In the genomic region with DNA sequence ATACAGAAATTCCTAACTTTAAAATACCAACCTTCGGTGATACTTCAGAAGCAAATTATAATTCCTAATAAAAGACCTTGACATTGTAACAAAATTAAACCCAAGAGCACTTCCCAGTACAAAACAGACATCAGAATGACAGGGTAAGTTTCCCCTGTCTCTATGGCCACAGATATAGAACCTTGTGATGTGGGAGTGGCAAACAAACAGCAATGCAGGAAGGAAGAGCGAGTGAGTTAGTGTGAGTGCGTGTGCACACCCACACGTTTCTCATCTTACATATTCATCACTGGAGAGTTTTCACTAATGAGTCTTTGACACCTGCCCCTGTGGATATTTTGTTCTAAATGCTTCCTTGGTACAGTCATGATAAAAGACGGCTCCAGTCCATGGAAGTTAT, we compare ENCODE assay signal across 21 cellular contexts.
A peak's percentile ranks its signal among the peaks of the same experiment; 100 is the strongest.
DNase-seq lines count a peak whose midpoint lies in the region; ATAC-seq and TF ChIP-seq lines count a peak whose summit lies in the region.
"Had no signal": no experiment of that assay in that cellular context is flagged by ENCODE, and none has a peak within 500 bp of the region (broad histone marks: within the 10 kb centered on the region; RNA-seq: fewer than 3 reads in every experiment).

No MANE protein-coding gene starts in this region.

- intact Hi-C loops in activated CD4-positive, alpha-beta T cell treated with anti-CD3 and anti-CD28 coated beads for 36 hours (cut with DNase I, micrococcal nuclease) = no loop called here
- intact Hi-C loops in heart right ventricle (cut with DNase I) = loop anchor here in 2 of 10 donors (5.0 to 10.0 kb wide), 2 partner anchors 51 to 213 kb away; no protein-coding TSS in a partner anchor

- peaks cover 0 to 23% (median 8%) of the 10 kb centered on the region in 9 donors for H3K4me1 ChIP-seq in heart right ventricle

- CTCF ChIA-PET in activated CD4-positive, alpha-beta T cell treated with anti-CD3 and anti-CD28 coated beads for 36 hours (lab: Charles Lee) = no interaction called here

- peaks cover 6% of the 10 kb centered on the region for H3K4me1 Mint-ChIP-seq in activated CD4-positive, alpha-beta T cell treated with anti-CD3 and anti-CD28 coated beads for 36 hours
- H3K4me1 Mint-ChIP-seq: B cell had no signal

- no peaks in the 10 kb centered on the region for H3K9me3 ChIP-seq in heart right ventricle
- H3K9me3 ChIP-seq: MG63, SK-N-SH had no signal

- no peaks in the 10 kb centered on the region for H3K27me3 ChIP-seq in heart right ventricle
- H3K27me3 ChIP-seq: MG63 had no signal

- POLR2A ChIA-PET in activated CD4-positive, alpha-beta T cell treated with anti-CD3 and anti-CD28 coated beads for 36 hours (lab: Charles Lee) = no interaction called here

- H3K27ac Mint-ChIP-seq in activated CD4-positive, alpha-beta T cell treated with anti-CD3 and anti-CD28 coated beads for 36 hours = no peak overlapping the region
- H3K27ac Mint-ChIP-seq: B cell had no signal

- no peak overlapping the region for H3K4me3 ChIP-seq in heart right ventricle
- H3K4me3 ChIP-seq: GM23248, K562, MG63 had no signal

- 25 to 29% methylated on average over 5 of the region's 5 CpGs for WGBS in heart right ventricle, 2 donors

- no peaks in the 10 kb centered on the region for H3K9me3 Mint-ChIP-seq in activated CD4-positive, alpha-beta T cell treated with anti-CD3 and anti-CD28 coated beads for 36 hours (ENCODE audit: low read depth)

- peaks cover 2% of the 10 kb centered on the region for H3K27me3 Mint-ChIP-seq in activated CD4-positive, alpha-beta T cell treated with anti-CD3 and anti-CD28 coated beads for 36 hours

- no peaks in the 10 kb centered on the region for H3K36me3 Mint-ChIP-seq in activated CD4-positive, alpha-beta T cell treated with anti-CD3 and anti-CD28 coated beads for 36 hours (ENCODE audit: low read depth)

- in situ Hi-C loops in G401 (cut with HindIII; ENCODE audit: low sequenced_read_pairs) = no loop called here

- peak; percentile 70 for ATAC-seq in activated CD4-positive, alpha-beta T cell treated with anti-CD3 and anti-CD28 coated beads for 36 hours
- peak in 6 of 8 donors; percentile 43 to 76 (median 64) for ATAC-seq in heart right ventricle
- ATAC-seq: K562, Panc1 had no signal

- no peak for TF ChIP-seq CTCF in heart right ventricle (IDR thresholded peaks at IDR 0.05)

- no peak overlapping the region for H3K4me3 Mint-ChIP-seq in activated CD4-positive, alpha-beta T cell treated with anti-CD3 and anti-CD28 coated beads for 36 hours
- H3K4me3 Mint-ChIP-seq: B cell had no signal

- H3K27ac ChIP-seq in heart right ventricle = peak overlapping the region in 1 of 10 donors; percentile 9
- H3K27ac ChIP-seq: 22Rv1, C4-2B, GM23248 had no signal

- no peaks in the 10 kb centered on the region for H3K36me3 ChIP-seq in heart right ventricle
- H3K36me3 ChIP-seq: MG63 had no signal

- DNase-seq in activated CD4-positive, alpha-beta T cell treated with anti-CD3 and anti-CD28 coated beads for 36 hours = no peak
- DNase-seq in activated CD4-positive, alpha-beta T cell treated with anti-CD3 and anti-CD28 coated beads, Interleukin-2, amount 50 U/mL, for 48 hours = no peak
- DNase-seq in G401 (ENCODE audit: low spot score) = peak; percentile 23
- DNase-seq in NCI-H748 treated with DMSO at 0.1 percent for 48 hours (lab: John Stamatoyannopoulos, UW) = peak; percentile 6
- no peak for DNase-seq in heart right ventricle
- DNase-seq in KG1 (lab: John Stamatoyannopoulos, UW) = no peak
- DNase-seq in SW 1271 (lab: John Stamatoyannopoulos, UW) = no peak
- DNase-seq: Calu3, DND-41, GM23248, H7, MG63, NCI-H2029, NCI-H446, NCI-H526, SK-N-SH had no signal

Comparison
In these comparisons a context has a peak if more than half of its experiments do, and no peak if none do; other contexts are left out.
1. DNase-seq: peak in G401 (single experiment) and NCI-H748 treated with DMSO at 0.1 percent for 48 hours (single experiment); none in activated CD4-positive, alpha-beta T cell treated with anti-CD3 and anti-CD28 coated beads for 36 hours (single experiment), activated CD4-positive, alpha-beta T cell treated with anti-CD3 and anti-CD28 coated beads, Interleukin-2, amount 50 U/mL, for 48 hours (0 of 2), heart right ventricle (0 of 2), KG1 (single experiment) and SW 1271 (0 of 2).